In the genomic region with DNA sequence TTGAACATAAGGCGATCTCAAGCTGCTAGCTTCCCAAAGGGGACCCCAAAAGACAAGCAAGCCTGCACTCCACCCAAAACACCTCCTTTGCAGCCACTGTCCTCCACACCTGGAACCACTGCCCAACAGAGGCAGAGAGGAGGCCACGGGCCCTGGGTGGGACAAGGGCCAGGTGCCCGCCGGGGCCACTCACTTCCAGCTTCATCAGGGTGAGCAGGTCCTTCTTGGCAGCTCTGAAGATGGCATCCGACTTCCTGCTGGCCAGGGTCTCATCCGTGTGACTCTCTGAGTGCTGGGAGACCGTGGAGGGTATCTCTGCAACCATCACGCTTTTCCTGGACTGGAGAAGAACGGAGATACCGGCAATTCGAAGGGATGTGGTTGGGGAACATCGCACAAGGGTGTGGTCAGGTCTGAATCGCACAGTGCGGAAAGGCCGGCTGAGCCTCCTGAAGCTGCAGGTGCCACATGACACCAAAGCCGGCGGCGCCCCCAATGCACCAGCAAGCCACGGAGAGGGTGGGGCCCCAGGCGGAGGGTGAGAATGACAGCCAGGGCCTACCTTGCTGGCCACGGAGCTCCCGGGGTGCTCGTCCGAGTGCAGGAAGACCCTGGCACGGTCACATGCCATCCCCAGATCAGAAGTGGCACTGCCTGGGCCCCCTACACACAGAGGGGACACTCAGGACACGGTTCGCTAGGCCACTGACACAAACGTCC, we compare ENCODE assay signal across 20 cellular contexts.
"Had no signal": no experiment of that assay in that cellular context is flagged by ENCODE, and none has a peak within 500 bp of the region (broad histone marks: within the 10 kb centered on the region; RNA-seq: fewer than 3 reads in every experiment).

No MANE protein-coding gene starts in this region.

- H3K27me3 ChIP-seq: esophagus squamous epithelium, gastroesophageal sphincter, pancreas, tibial artery, upper lobe of left lung, uterus had no signal

- ATAC-seq: effector memory CD8-positive, alpha-beta T cell; gastroesophageal sphincter; left cardiac atrium; natural killer cell; stimulated activated effector memory CD8-positive, alpha-beta T cell treated with anti-CD3 and anti-CD28 coated beads, Interleukin-12 subunit alpha, Interleukin-12 subunit beta, amount 100 ng/mL, for 72 hours; stimulated activated naive CD8-positive, alpha-beta T cell treated with anti-CD3 and anti-CD28 coated beads, Interleukin-15, Interleukin-2, amounts not matched to agents 100 U/mL and 50 U/mL, for 24 hours had no signal

- DNase-seq: effector memory CD8-positive, alpha-beta T cell; esophagus squamous epithelium; foreskin fibroblast; glutamatergic neuron; left cardiac atrium; left ventricle myocardium inferior; lower lobe of right lung; natural killer cell; nucleus accumbens; stimulated activated CD4-positive, alpha-beta T cell treated with anti-CD3 and anti-CD28 coated beads, Interleukin-4, amount 100 ng/mL, for 1 hour; stimulated activated CD8-positive, alpha-beta memory T cell treated with anti-CD3 and anti-CD28 coated beads, Interleukin-4, amount 100 ng/mL, for 48 hours; stimulated activated naive CD8-positive, alpha-beta T cell treated with anti-CD3 and anti-CD28 coated beads, Interleukin-15, Interleukin-2, amounts not matched to agents 100 U/mL and 50 U/mL, for 24 hours; tibial artery; upper lobe of left lung; uterus had no signal

- H3K4me2 ChIP-seq: smooth muscle cell had no signal

- H3K4me3 ChIP-seq: esophagus squamous epithelium, gastroesophageal sphincter, left ventricle myocardium inferior, lower lobe of right lung, pancreas, smooth muscle cell, tibial artery, upper lobe of left lung, uterus had no signal

- H3K36me3 ChIP-seq: esophagus squamous epithelium, lower lobe of right lung, pancreas, upper lobe of left lung, uterus had no signal

- H3K27ac ChIP-seq: epithelial cell of prostate, esophagus squamous epithelium, gastroesophageal sphincter, left ventricle myocardium inferior, lower lobe of right lung, pancreas, tibial artery, upper lobe of left lung, uterus had no signal

- H3K9me3 ChIP-seq: esophagus squamous epithelium, gastroesophageal sphincter, left ventricle myocardium inferior, lower lobe of right lung, pancreas, tibial artery, upper lobe of left lung, uterus had no signal

- H3K4me1 ChIP-seq: esophagus squamous epithelium, gastroesophageal sphincter, left ventricle myocardium inferior, lower lobe of right lung, pancreas, tibial artery, upper lobe of left lung, uterus had no signal
